9 cellular contexts compared by ENCODE assay signal in the genomic region with DNA sequence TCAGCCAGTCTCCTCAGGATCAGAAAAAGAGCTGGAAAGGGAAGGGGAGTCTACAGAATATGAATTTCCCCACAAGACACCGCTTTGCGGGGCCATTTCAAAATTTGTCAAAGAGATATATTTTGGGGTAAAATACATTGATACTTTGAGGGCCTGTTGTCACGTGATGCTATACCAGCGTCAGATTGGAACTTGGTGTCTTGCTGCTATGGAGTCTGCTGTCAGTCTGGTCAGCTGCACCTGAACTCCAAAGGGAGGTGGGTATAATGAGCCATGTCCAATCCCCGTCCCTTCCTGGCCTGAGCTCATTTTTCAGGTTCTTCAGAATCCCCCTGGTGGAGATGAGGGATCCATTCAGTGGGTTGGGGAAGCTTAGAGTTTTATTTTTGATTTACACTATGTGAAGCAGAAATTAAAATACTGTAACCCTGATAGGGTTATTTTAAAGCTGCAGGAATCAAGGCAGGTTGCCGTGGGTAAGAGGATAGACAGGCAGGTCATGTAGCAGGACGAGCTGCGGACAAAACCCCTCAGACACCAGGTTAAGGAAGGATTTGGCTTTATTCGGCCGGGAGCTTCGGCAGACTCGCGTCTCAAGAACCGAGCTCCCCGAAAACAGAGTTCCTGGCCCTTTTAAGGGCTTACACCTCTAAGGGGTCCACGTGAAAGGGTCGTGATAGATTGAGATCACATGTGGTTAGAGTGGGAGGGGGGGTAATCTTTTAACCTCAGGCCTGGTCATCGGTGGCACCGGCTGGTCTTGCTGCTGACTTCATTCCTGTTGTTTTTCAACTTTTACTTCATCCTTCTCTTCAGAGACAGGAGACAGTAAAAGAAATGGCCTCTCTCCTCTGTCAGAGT. TPM values are rescaled to one million over a fixed set of nuclear protein-coding genes. Genes with fewer than 3 reads are reported as not detected.
DNase-seq lines count a peak whose midpoint lies in the region; ATAC-seq and TF ChIP-seq lines count a peak whose summit lies in the region.
"Had no signal": no experiment of that assay in that cellular context is flagged by ENCODE, and none has a peak within 500 bp of the region (broad histone marks: within the 10 kb centered on the region; RNA-seq: fewer than 3 reads in every experiment).

No MANE protein-coding gene starts in this region.

- H4K20me1 ChIP-seq in hepatocyte (ENCODE audit: insufficient read depth, poor library complexity, severe bottlenecking): peaks cover 18% of the 10 kb centered on the region

- H3K4me1 ChIP-seq in cardiac muscle cell (ENCODE audit: low read depth): peaks cover 30% of the 10 kb centered on the region
- peaks cover 39% of the 10 kb centered on the region for H3K4me1 ChIP-seq in hepatocyte (ENCODE audit: insufficient read depth)

- H3K27ac ChIP-seq in cardiac muscle cell: no peak overlapping the region
- H3K27ac ChIP-seq in hepatocyte: peak overlapping the region; percentile 39
- H3K27ac ChIP-seq: KMS-11 had no signal

- no peak overlapping the region for H3K4me2 ChIP-seq in hepatocyte
- H3K4me2 ChIP-seq: KMS-11 had no signal

- H3K36me3 ChIP-seq in cardiac muscle cell (peaks cover 10% of the 10 kb centered on the region), hepatocyte (replicated peaks; ENCODE audit: insufficient read depth, low read depth) (no peaks in the 10 kb centered on the region)

- H3K79me2 ChIP-seq in hepatocyte: peaks cover 36% of the 10 kb centered on the region

- intact Hi-C loops in left cardiac atrium (cut with DNase I): loop anchor here (5.0 kb wide), 3 partner anchors 148 to 302 kb away; no protein-coding TSS in a partner anchor

- no peak overlapping the region for H3K27ac Mint-ChIP-seq in activated CD8-positive, alpha-beta memory T cell treated with anti-CD3 and anti-CD28 coated beads, Interleukin-2, amount 10 ng/mL, durations not matched to agents 7 days and 5 days

- peak overlapping the region; percentile 2 for H3K4me3 Mint-ChIP-seq in activated CD8-positive, alpha-beta memory T cell treated with anti-CD3 and anti-CD28 coated beads, Interleukin-2, amount 10 ng/mL, durations not matched to agents 7 days and 5 days

- H3K4me1 Mint-ChIP-seq in activated CD8-positive, alpha-beta memory T cell treated with anti-CD3 and anti-CD28 coated beads, Interleukin-2, amount 10 ng/mL, durations not matched to agents 7 days and 5 days: peaks cover 20% of the 10 kb centered on the region

- DNase-seq in cardiac muscle cell (ENCODE audit: low read depth in 1 of 2, low spot score in 1 of 2) (peak in 1 of 2 donors; percentile 34), left cardiac atrium (no peak), hepatocyte (ENCODE audit: low spot score) (peak; percentile 2), ureter (ENCODE audit: low spot score) (peak; percentile 37), T1000 (lab: John Stamatoyannopoulos, UW) (no peak)
- DNase-seq in activated CD8-positive, alpha-beta memory T cell treated with anti-CD3 and anti-CD28 coated beads, Interleukin-2, amount 10 ng/mL, durations not matched to agents 7 days and 5 days: peak; percentile 40

- H3K9me3 ChIP-seq in cardiac muscle cell (ENCODE audit: low read depth) (no peaks in the 10 kb centered on the region), hepatocyte (ENCODE audit: low read depth) (no peaks in the 10 kb centered on the region)

- no peaks in the 10 kb centered on the region for H3K9me2 ChIP-seq in hepatocyte (replicated peaks; ENCODE audit: insufficient read depth)

- peaks cover 3% of the 10 kb centered on the region for H3K36me3 Mint-ChIP-seq in activated CD8-positive, alpha-beta memory T cell treated with anti-CD3 and anti-CD28 coated beads, Interleukin-2, amount 10 ng/mL, durations not matched to agents 7 days and 5 days

- no peak for ATAC-seq in left cardiac atrium
- no peak for ATAC-seq in activated CD8-positive, alpha-beta memory T cell treated with anti-CD3 and anti-CD28 coated beads, Interleukin-2, amount 10 ng/mL, durations not matched to agents 7 days and 5 days
- ATAC-seq in HG03571 (IDR thresholded peaks at IDR 0.05; ENCODE audit: unreplicated experiment): no peak
- no peak for ATAC-seq in HG03378 (IDR thresholded peaks at IDR 0.05; ENCODE audit: unreplicated experiment)

- 91% methylated on average over 19 of the region's 19 CpGs for WGBS in hepatocyte (ENCODE audit: low lambda C conversion rate, missing lambda C conversion rate)

- H3K9me3 Mint-ChIP-seq in activated CD8-positive, alpha-beta memory T cell treated with anti-CD3 and anti-CD28 coated beads, Interleukin-2, amount 10 ng/mL, durations not matched to agents 7 days and 5 days (ENCODE audit: low read depth): no peaks in the 10 kb centered on the region

- H3K27me3 Mint-ChIP-seq in activated CD8-positive, alpha-beta memory T cell treated with anti-CD3 and anti-CD28 coated beads, Interleukin-2, amount 10 ng/mL, durations not matched to agents 7 days and 5 days: peaks cover 4% of the 10 kb centered on the region

- H3K27me3 ChIP-seq in cardiac muscle cell: no peaks in the 10 kb centered on the region
- no peaks in the 10 kb centered on the region for H3K27me3 ChIP-seq in hepatocyte

- CTCF ChIA-PET in activated CD8-positive, alpha-beta memory T cell treated with anti-CD3 and anti-CD28 coated beads, Interleukin-2, amount 10 ng/mL, durations not matched to agents 7 days and 5 days (lab: Charles Lee): interaction anchor here (0.9 to 4.1 kb wide), 7 partner anchors 19 to 153 kb away, joined by 3 to 37 read pairs (median 5); no protein-coding TSS in a partner anchor

- H3K4me3 ChIP-seq in cardiac muscle cell (no peak overlapping the region), hepatocyte (no peak overlapping the region)

- H2AFZ ChIP-seq in hepatocyte: no peak overlapping the region

- TF ChIP-seq CTCF in cardiac muscle cell (IDR thresholded peaks at IDR 0.05; ENCODE audit: low read depth, low read length): peak; percentile 31
- TF ChIP-seq CTCF in hepatocyte (IDR thresholded peaks at IDR 0.05; ENCODE audit: poor library complexity): no peak

RNA-seq across cellular contexts. Expression of gene POFUT2, which starts 2.2 kb away (rescaled TPM):
- total RNA-seq in cardiac muscle cell (39.6 and 46.1 TPM in 2 replicates), left cardiac atrium (10 to 100 TPM; 18.1 to 20.3 TPM), hepatocyte (25.5 and 30.7 TPM in 2 replicates), ureter (42.6 TPM)
- polyA plus RNA-seq in cardiac muscle cell (46.8 and 50.4 TPM in 2 replicates), hepatocyte (54.4 and 57.7 TPM in 2 replicates)
- 10 to 100 TPM; 16.4 to 19.5 TPM for total RNA-seq in activated CD8-positive, alpha-beta memory T cell treated with anti-CD3 and anti-CD28 coated beads, Interleukin-2, amount 10 ng/mL, durations not matched to agents 7 days and 5 days

Comparison
In these comparisons a context has a peak if more than half of its experiments do, and no peak if none do; other contexts are left out.
1. DNase-seq: peak in activated CD8-positive, alpha-beta memory T cell treated with anti-CD3 and anti-CD28 coated beads, Interleukin-2, amount 10 ng/mL, durations not matched to agents 7 days and 5 days (single experiment), hepatocyte (single experiment) and ureter (single experiment); none in left cardiac atrium (single experiment) and T1000 (single experiment).